Comparison of ENCODE assay signal across 1 cellular context in genomic region chr1:24114753-24115152, GRCh38.
TF ChIP-seq lines count a peak whose summit lies in the region.

No MANE protein-coding gene starts in this region.

TF ChIP-seq in HepG2, 621 proteins besides CTCF, POLR2A, EP300 and RAD21 (continued from another document and continues in another):
- no peak for TF ChIP-seq ZNF460 (CRISPR knock-in tag; IDR thresholded peaks at IDR 0.05; ENCODE audit: borderline replicate concordance)
- TF ChIP-seq ZFP90 (CRISPR knock-in tag; IDR thresholded peaks at IDR 0.05; ENCODE audit: borderline replicate concordance): no peak
- no peak for TF ChIP-seq DDIT3 (CRISPR knock-in tag; IDR thresholded peaks at IDR 0.05)
- no peak for TF ChIP-seq ADNP (CRISPR knock-in tag; IDR thresholded peaks at IDR 0.05)
- no peak for TF ChIP-seq ZNF652 (CRISPR knock-in tag; IDR thresholded peaks at IDR 0.05; ENCODE audit: borderline replicate concordance, low read depth)
- TF ChIP-seq ZNF430 (CRISPR knock-in tag; IDR thresholded peaks at IDR 0.05): no peak
- no peak for TF ChIP-seq ZHX1 (CRISPR knock-in tag; IDR thresholded peaks at IDR 0.05; ENCODE audit: low read depth)
- no peak for TF ChIP-seq ZNF569 (CRISPR knock-in tag; IDR thresholded peaks at IDR 0.05; ENCODE audit: borderline replicate concordance)
- no peak for TF ChIP-seq GATA4 (IDR thresholded peaks at IDR 0.05; ENCODE audit: borderline replicate concordance, low read depth)
- TF ChIP-seq YY1 (IDR thresholded peaks at IDR 0.05; ENCODE audit: insufficient read depth, insufficient replicate concordance, low read depth, low read length): no peak
- no peak for TF ChIP-seq ZFAT (CRISPR knock-in tag; conservative IDR thresholded peaks at IDR 0.05)
- TF ChIP-seq FOSL2 (CRISPR knock-in tag; IDR thresholded peaks at IDR 0.05): peak; percentile 66
- TF ChIP-seq MZF1 (CRISPR knock-in tag; IDR thresholded peaks at IDR 0.05; ENCODE audit: borderline replicate concordance): no peak
- TF ChIP-seq HMG20A (CRISPR knock-in tag; IDR thresholded peaks at IDR 0.05; ENCODE audit: borderline replicate concordance): peak; percentile 33; the same call in 1 of the 2 replicates
- no peak for TF ChIP-seq ZNF567 (CRISPR knock-in tag; IDR thresholded peaks at IDR 0.05; ENCODE audit: borderline replicate concordance)
- no peak for TF ChIP-seq ZNF556 (CRISPR knock-in tag; IDR thresholded peaks at IDR 0.05; ENCODE audit: borderline replicate concordance)
- TF ChIP-seq HHEX (CRISPR knock-in tag; IDR thresholded peaks at IDR 0.05): no peak
- no peak for TF ChIP-seq SOX6 (IDR thresholded peaks at IDR 0.05)
- peak; percentile 44; the same call in 1 of the 2 replicates for TF ChIP-seq SOX6 (CRISPR knock-in tag; IDR thresholded peaks at IDR 0.05)
- TF ChIP-seq FOXA1 (IDR thresholded peaks at IDR 0.05): no peak
- peak; percentile 88 for TF ChIP-seq FOXA1 (CRISPR knock-in tag; IDR thresholded peaks at IDR 0.05)
- no peak for TF ChIP-seq ARID2 (CRISPR knock-in tag; IDR thresholded peaks at IDR 0.05; ENCODE audit: borderline replicate concordance)
- TF ChIP-seq ZNF367 (CRISPR knock-in tag; IDR thresholded peaks at IDR 0.05; ENCODE audit: borderline replicate concordance): no peak
- TF ChIP-seq ZNF24 (IDR thresholded peaks at IDR 0.05): no peak
- TF ChIP-seq NR1H2 (CRISPR knock-in tag; IDR thresholded peaks at IDR 0.05; ENCODE audit: borderline replicate concordance, low read depth): no peak
- TF ChIP-seq FOXP4 (CRISPR knock-in tag; IDR thresholded peaks at IDR 0.05): peak; percentile 71
- no peak for TF ChIP-seq ZNF446 (CRISPR knock-in tag; IDR thresholded peaks at IDR 0.05)
- TF ChIP-seq TRAFD1 (CRISPR knock-in tag; IDR thresholded peaks at IDR 0.05; ENCODE audit: borderline replicate concordance): no peak
- TF ChIP-seq ZNF710 (CRISPR knock-in tag; IDR thresholded peaks at IDR 0.05; ENCODE audit: borderline replicate concordance): no peak
- TF ChIP-seq HNF4G (IDR thresholded peaks at IDR 0.05; ENCODE audit: borderline replicate concordance, low read depth, low read length): no peak
- TF ChIP-seq HNF4G (CRISPR knock-in tag; IDR thresholded peaks at IDR 0.05; ENCODE audit: borderline replicate concordance, low read depth): no peak
- TF ChIP-seq ZNF274 (CRISPR knock-in tag; IDR thresholded peaks at IDR 0.05): no peak
- no peak for TF ChIP-seq TBL1XR1 (IDR thresholded peaks at IDR 0.05; ENCODE audit: borderline replicate concordance, low read length, partially characterized antibody)
- no peak for TF ChIP-seq SMAD3 (CRISPR knock-in tag; IDR thresholded peaks at IDR 0.05)
- peak; percentile 82; the same call in 1 of the 2 replicates for TF ChIP-seq ZBTB10 (CRISPR knock-in tag; IDR thresholded peaks at IDR 0.05; ENCODE audit: borderline replicate concordance)
- peak; percentile 35; the same call in 1 of the 2 replicates for TF ChIP-seq ZNF143 (CRISPR knock-in tag; IDR thresholded peaks at IDR 0.05)
- no peak for TF ChIP-seq ZNF639 (CRISPR knock-in tag; conservative IDR thresholded peaks at IDR 0.05)
- TF ChIP-seq ZFP1 (CRISPR knock-in tag; IDR thresholded peaks at IDR 0.05): no peak
- TF ChIP-seq ZNF10 (CRISPR knock-in tag; IDR thresholded peaks at IDR 0.05; ENCODE audit: borderline replicate concordance, low read depth): no peak
- TF ChIP-seq CEBPB (IDR thresholded peaks at IDR 0.05; ENCODE audit: borderline replicate concordance, low read depth, low read length): no peak
- no peak for TF ChIP-seq ZNF773 (CRISPR knock-in tag; IDR thresholded peaks at IDR 0.05; ENCODE audit: borderline replicate concordance)
- TF ChIP-seq E2F1 (CRISPR knock-in tag; IDR thresholded peaks at IDR 0.05): no peak
- TF ChIP-seq ZNF770 (CRISPR knock-in tag; IDR thresholded peaks at IDR 0.05): peak; percentile 51
- TF ChIP-seq TBX3 (IDR thresholded peaks at IDR 0.05; ENCODE audit: borderline replicate concordance): no peak
- no peak for TF ChIP-seq ZNF83 (CRISPR knock-in tag; IDR thresholded peaks at IDR 0.05; ENCODE audit: borderline replicate concordance)
